10 cellular contexts compared by ENCODE assay signal in genomic region chr6:34657037-34657306, GRCh38. TPM values are rescaled to one million over a fixed set of nuclear protein-coding genes. Genes with fewer than 3 reads are reported as not detected.
DNase-seq lines count a peak whose midpoint lies in the region; ATAC-seq, FAIRE-seq and TF ChIP-seq lines count a peak whose summit lies in the region.
"Had no signal": no experiment of that assay in that cellular context is flagged by ENCODE, and none has a peak within 500 bp of the region (broad histone marks: within the 10 kb centered on the region; RNA-seq: fewer than 3 reads in every experiment).

No MANE protein-coding gene starts in this region.

- POLR2A ChIA-PET in CD8-positive, alpha-beta memory T cell (lab: Charles Lee), result interaction anchor here (0.8 to 2.4 kb wide), 6 partner anchors 12 to 100 kb away, joined by 3 to 29 read pairs (median 6); partner anchors contain the start of genes ILRUN and SNRPC
- POLR2A ChIA-PET in HEK293T (lab: Yijun Ruan, JAX), result interaction anchor here (1.5 to 2.0 kb wide), 4 partner anchors 40 to 231 kb away, joined by 4 to 9 read pairs (median 6); partner anchors contain the start of genes BLTP3A, ILRUN, SNRPC and TAF11

- H3K36me3 ChIP-seq in CD8-positive, alpha-beta memory T cell (ENCODE audit: insufficient read depth, low read length), result no peaks in the 10 kb centered on the region
- H3K36me3 ChIP-seq in effector memory CD4-positive, alpha-beta T cell (ENCODE audit: control insufficient read depth, insufficient read depth, low read length), result peaks cover 5% of the 10 kb centered on the region
- no peaks in the 10 kb centered on the region for H3K36me3 ChIP-seq in parathyroid adenoma (ENCODE audit: control insufficient read depth, insufficient read depth, low read length)
- no peaks in the 10 kb centered on the region for H3K36me3 ChIP-seq in mucosa of descending colon (ENCODE audit: low read depth)

- no peak for DNase-seq in CD8-positive, alpha-beta memory T cell
- no peak for DNase-seq in NB4 (ENCODE audit: low read depth)
- no peak for DNase-seq in effector memory CD4-positive, alpha-beta T cell
- no peak for DNase-seq in HEK293T (ENCODE audit: extremely low spot score)
- no peak for DNase-seq in mucosa of descending colon
- no peak for DNase-seq in H54 (ENCODE audit: insufficient read length, low spot score)
- no peak for DNase-seq in DMS 273 treated with DMSO at 0.1 percent for 48 hours (lab: John Stamatoyannopoulos, UW)
- DNase-seq: stimulated activated CD4-positive, alpha-beta T cell treated with anti-CD3 and anti-CD28 coated beads, Interleukin-4, amount 100 ng/mL, for 1 hour had no signal

- H3K4me1 ChIP-seq in CD8-positive, alpha-beta memory T cell (ENCODE audit: insufficient read depth, low read length), result peaks cover 38% of the 10 kb centered on the region
- H3K4me1 ChIP-seq in effector memory CD4-positive, alpha-beta T cell (ENCODE audit: control insufficient read depth, insufficient read depth, low read length, poor library complexity, severe bottlenecking), result peaks cover 15% of the 10 kb centered on the region
- H3K4me1 ChIP-seq in parathyroid adenoma (peaks cover 16% of the 10 kb centered on the region), mucosa of descending colon (ENCODE audit: low read depth) (peaks cover 27% of the 10 kb centered on the region)

- H3K79me2 ChIP-seq in parathyroid adenoma, result peaks cover 29% of the 10 kb centered on the region

- no peak for FAIRE-seq in H54 (lab: Jason Lieb, UNC)
- FAIRE-seq: H1 had no signal

- H3K4me3 ChIP-seq in CD8-positive, alpha-beta memory T cell (ENCODE audit: low read length), result peak overlapping the region; percentile 38
- H3K4me3 ChIP-seq in NB4 (ENCODE audit: low read depth, low read length) (peak overlapping the region; percentile 47), parathyroid adenoma (ENCODE audit: low read depth, low read length) (peak overlapping the region; percentile 36), mucosa of descending colon (no peak overlapping the region)
- H3K4me3 ChIP-seq in effector memory CD4-positive, alpha-beta T cell (ENCODE audit: insufficient read depth, low read depth, low read length, poor library complexity, severe bottlenecking), result peak overlapping the region; percentile 44

- TF ChIP-seq POLR2A in NB4 (IDR thresholded peaks at IDR 0.05; ENCODE audit: extremely low read depth, insufficient read length) (no peak), H54 (IDR thresholded peaks at IDR 0.05; ENCODE audit: low read depth, low read length) (no peak)

- CTCF ChIA-PET in CD8-positive, alpha-beta memory T cell (lab: Charles Lee), result interaction anchor here (0.6 to 2.4 kb wide), 8 partner anchors 10 to 114 kb away, joined by 3 to 20 read pairs (median 3); partner anchors contain the start of gene ILRUN
- CTCF ChIA-PET in HEK293T (lab: Yijun Ruan, JAX), result interaction anchor here (0.6 to 1.0 kb wide), 3 partner anchors 16 to 195 kb away, joined by 3 read pairs; no protein-coding TSS in a partner anchor

- H3K36me3 Mint-ChIP-seq in CD8-positive, alpha-beta memory T cell, result peaks cover 5 to 23% (median 6%) of the 10 kb centered on the region in 3 donors

- H3K27me3 ChIP-seq in CD8-positive, alpha-beta memory T cell (ENCODE audit: insufficient read depth, low read length, poor library complexity, severe bottlenecking), result no peaks in the 10 kb centered on the region
- no peaks in the 10 kb centered on the region for H3K27me3 ChIP-seq in effector memory CD4-positive, alpha-beta T cell (replicated peaks; ENCODE audit: control insufficient read depth, insufficient read depth, low read length, poor library complexity, severe bottlenecking)
- no peaks in the 10 kb centered on the region for H3K27me3 ChIP-seq in parathyroid adenoma (ENCODE audit: control insufficient read depth, insufficient read depth, low read length)

- TF ChIP-seq CTCF in NB4 (IDR thresholded peaks at IDR 0.05; ENCODE audit: low read depth, low read length) (no peak), parathyroid adenoma (IDR thresholded peaks at IDR 0.05) (no peak), mucosa of descending colon (IDR thresholded peaks at IDR 0.05) (no peak)

- H3K9ac ChIP-seq in parathyroid adenoma, result no peak overlapping the region

- H3K4me2 ChIP-seq in parathyroid adenoma (ENCODE audit: low read length), result peak overlapping the region; percentile 61

- H3K27ac ChIP-seq in CD8-positive, alpha-beta memory T cell (ENCODE audit: low read depth, low read length), result peak overlapping the region; percentile 68
- H3K27ac ChIP-seq in effector memory CD4-positive, alpha-beta T cell (ENCODE audit: insufficient read depth, low read length, poor library complexity, severe bottlenecking), result peak overlapping the region; percentile 69
- H3K27ac ChIP-seq in parathyroid adenoma, result peak overlapping the region; percentile 81

- no peak for ATAC-seq in mucosa of descending colon

- H3K4me1 Mint-ChIP-seq in CD8-positive, alpha-beta memory T cell, result peaks cover 56 to 80% (median 60%) of the 10 kb centered on the region in 3 donors

- H3K9me3 Mint-ChIP-seq in CD8-positive, alpha-beta memory T cell, result no peaks in the 10 kb centered on the region

- H2AFZ ChIP-seq in parathyroid adenoma, result peak overlapping the region; percentile 57

- H3K4me3 Mint-ChIP-seq in CD8-positive, alpha-beta memory T cell, result peak overlapping the region; percentile 81 to 91 (median 85)

- peak overlapping the region; percentile 88 to 97 (median 96) for H3K27ac Mint-ChIP-seq in CD8-positive, alpha-beta memory T cell

- no peaks in the 10 kb centered on the region for H3K9me3 ChIP-seq in CD8-positive, alpha-beta memory T cell (ENCODE audit: low read length)
- H3K9me3 ChIP-seq in effector memory CD4-positive, alpha-beta T cell (ENCODE audit: control insufficient read depth, low read length), result no peaks in the 10 kb centered on the region
- H3K9me3 ChIP-seq in parathyroid adenoma (ENCODE audit: control insufficient read depth, low read length) (no peaks in the 10 kb centered on the region), mucosa of descending colon (no peaks in the 10 kb centered on the region)

- intact Hi-C loops in mucosa of descending colon (cut with DNase I, micrococcal nuclease), result no loop called here

- H3K27me3 Mint-ChIP-seq in CD8-positive, alpha-beta memory T cell, result no peaks in the 10 kb centered on the region

TF ChIP-seq in HEK293T, 16 proteins besides CTCF, POLR2A, EP300 and RAD21:
- TF ChIP-seq NFRKB (IDR thresholded peaks at IDR 0.05) (no peak), HDGF (IDR thresholded peaks at IDR 0.05; ENCODE audit: borderline replicate concordance) (no peak), PKNOX1 (IDR thresholded peaks at IDR 0.05) (no peak), CTBP1 (IDR thresholded peaks at IDR 0.05; ENCODE audit: borderline replicate concordance) (no peak), FOXM1 (IDR thresholded peaks at IDR 0.05; ENCODE audit: borderline replicate concordance) (no peak), TARDBP (IDR thresholded peaks at IDR 0.05) (no peak), FOXA1 (IDR thresholded peaks at IDR 0.05) (no peak), ARNT (IDR thresholded peaks at IDR 0.05) (no peak), ZNF384 (IDR thresholded peaks at IDR 0.05) (no peak), SUZ12 (IDR thresholded peaks at IDR 0.05) (no peak), BHLHE40 (IDR thresholded peaks at IDR 0.05; ENCODE audit: borderline replicate concordance) (no peak), SP1 (IDR thresholded peaks at IDR 0.05) (no peak), ELF4 (IDR thresholded peaks at IDR 0.05) (no peak), FOXK2 (IDR thresholded peaks at IDR 0.05) (no peak), L3MBTL2 (conservative IDR thresholded peaks at IDR 0.05) (no peak), LEF1 (IDR thresholded peaks at IDR 0.05; ENCODE audit: borderline replicate concordance) (no peak)
TF ChIP-seq in HEK293T: peak in this region for 0.

RNA-seq across cellular contexts. Expression of gene ILRUN, which starts 39.6 kb away (rescaled TPM):
- 10 to 100 TPM; 53.3 to 61.9 TPM for total RNA-seq in CD8-positive, alpha-beta memory T cell
- 18.8 TPM for polyA plus RNA-seq in CD8-positive, alpha-beta memory T cell
- total RNA-seq in mucosa of descending colon, result 10 to 100 TPM; 45.1 to 87.6 (median 51.1) TPM
